Comparison of ENCODE assay signal across 19 cellular contexts in genomic region chr2:30270166-30270565, GRCh38. TPM values are rescaled to one million over a fixed set of nuclear protein-coding genes. Genes with fewer than 3 reads are reported as not detected.
DNase-seq lines count a peak whose midpoint lies in the region; ATAC-seq and TF ChIP-seq lines count a peak whose summit lies in the region.
"Had no signal": no experiment of that assay in that cellular context is flagged by ENCODE, and none has a peak within 500 bp of the region (broad histone marks: within the 10 kb centered on the region; RNA-seq: fewer than 3 reads in every experiment).

No MANE protein-coding gene starts in this region.

- no peaks in the 10 kb centered on the region for H3K9me3 ChIP-seq in CD4-positive, CD25-positive, alpha-beta regulatory T cell (ENCODE audit: control insufficient read depth in 2 of 2, low read length in 2 of 2)
- H3K9me3 ChIP-seq in endodermal cell (ENCODE audit: control insufficient read depth, low read length) (no peaks in the 10 kb centered on the region), left lung (no peaks in the 10 kb centered on the region), BE2C (no peaks in the 10 kb centered on the region)
- H3K9me3 ChIP-seq: BLaER1 treated with 17β-estradiol and CSF1 and Interleukin-3, amounts not matched to agents 10 nM and 100 nM had no signal

- intact Hi-C loops in left lung (cut with DNase I), result no loop called here

- peaks cover 33% of the 10 kb centered on the region for H3K4me1 ChIP-seq in CD4-positive, CD25-positive, alpha-beta regulatory T cell (ENCODE audit: control insufficient read depth, insufficient read depth, low read length, poor library complexity, severe bottlenecking)
- H3K4me1 ChIP-seq in endodermal cell (ENCODE audit: control insufficient read depth, insufficient read depth, low read length), result no peaks in the 10 kb centered on the region
- H3K4me1 ChIP-seq in left lung, result peaks cover 20 to 24% of the 10 kb centered on the region in 2 donors
- no peaks in the 10 kb centered on the region for H3K4me1 ChIP-seq in BE2C

- H3K36me3 Mint-ChIP-seq in activated T-cell treated with anti-CD3 and anti-CD28 coated beads, Interleukin-2, amount 50 U/mL, for 24 hours (ENCODE audit: low read depth), result peaks cover 11% of the 10 kb centered on the region
- H3K36me3 Mint-ChIP-seq in activated T-cell treated with anti-CD3 and anti-CD28 coated beads, Interleukin-2, amount 50 U/mL, for 72 hours (ENCODE audit: insufficient read depth in 2 of 2), result peaks cover 0 to 2% of the 10 kb centered on the region in 2 donors
- no peaks in the 10 kb centered on the region for H3K36me3 Mint-ChIP-seq in CD4-positive, CD25-positive, alpha-beta regulatory T cell
- no peaks in the 10 kb centered on the region for H3K36me3 Mint-ChIP-seq in endodermal cell (ENCODE audit: low read depth)
- H3K36me3 Mint-ChIP-seq in stimulated activated effector memory CD8-positive, alpha-beta T cell treated with anti-CD3 and anti-CD28 coated beads, Interleukin-12 subunit alpha, Interleukin-12 subunit beta, amount 100 ng/mL, for 72 hours, result peaks cover 31% of the 10 kb centered on the region
- H3K36me3 Mint-ChIP-seq: IgD-negative memory B cell had no signal

- no peaks in the 10 kb centered on the region for H3K27me3 Mint-ChIP-seq in activated T-cell treated with anti-CD3 and anti-CD28 coated beads, Interleukin-2, amount 50 U/mL, for 24 hours
- H3K27me3 Mint-ChIP-seq in activated T-cell treated with anti-CD3 and anti-CD28 coated beads, Interleukin-2, amount 50 U/mL, for 72 hours (ENCODE audit: low read depth), result no peaks in the 10 kb centered on the region
- H3K27me3 Mint-ChIP-seq in CD4-positive, CD25-positive, alpha-beta regulatory T cell, result no peaks in the 10 kb centered on the region
- H3K27me3 Mint-ChIP-seq in endodermal cell (ENCODE audit: insufficient read depth), result no peaks in the 10 kb centered on the region
- H3K27me3 Mint-ChIP-seq: IgD-negative memory B cell had no signal

- H3K9me3 Mint-ChIP-seq in activated T-cell treated with anti-CD3 and anti-CD28 coated beads, Interleukin-2, amount 50 U/mL, for 24 hours, result peaks cover 10% of the 10 kb centered on the region
- H3K9me3 Mint-ChIP-seq in activated T-cell treated with anti-CD3 and anti-CD28 coated beads, Interleukin-2, amount 50 U/mL, for 72 hours, result peaks cover 0 to 2% of the 10 kb centered on the region in 2 donors
- no peaks in the 10 kb centered on the region for H3K9me3 Mint-ChIP-seq in CD4-positive, CD25-positive, alpha-beta regulatory T cell
- peaks cover 2% of the 10 kb centered on the region for H3K9me3 Mint-ChIP-seq in endodermal cell
- H3K9me3 Mint-ChIP-seq in stimulated activated effector memory CD8-positive, alpha-beta T cell treated with anti-CD3 and anti-CD28 coated beads, Interleukin-12 subunit alpha, Interleukin-12 subunit beta, amount 100 ng/mL, for 72 hours, result no peaks in the 10 kb centered on the region
- H3K9me3 Mint-ChIP-seq: IgD-negative memory B cell had no signal

- no peak overlapping the region for H3K9ac ChIP-seq in endodermal cell (ENCODE audit: extremely low read depth, low read length, poor library complexity, severe bottlenecking)
- H3K9ac ChIP-seq: BLaER1 treated with 17β-estradiol and CSF1 and Interleukin-3, amounts not matched to agents 10 nM and 100 nM had no signal

- no peak overlapping the region for H3K27ac Mint-ChIP-seq in activated T-cell treated with anti-CD3 and anti-CD28 coated beads, Interleukin-2, amount 50 U/mL, for 24 hours
- no peak overlapping the region for H3K27ac Mint-ChIP-seq in activated T-cell treated with anti-CD3 and anti-CD28 coated beads, Interleukin-2, amount 50 U/mL, for 72 hours
- peak overlapping the region in 2 of 3 donors; percentile 67 to 69 for H3K27ac Mint-ChIP-seq in CD4-positive, CD25-positive, alpha-beta regulatory T cell
- H3K27ac Mint-ChIP-seq in endodermal cell, result no peak overlapping the region
- H3K27ac Mint-ChIP-seq in stimulated activated effector memory CD8-positive, alpha-beta T cell treated with anti-CD3 and anti-CD28 coated beads, Interleukin-12 subunit alpha, Interleukin-12 subunit beta, amount 100 ng/mL, for 72 hours, result peak overlapping the region; percentile 93

- TF ChIP-seq CTCF in endodermal cell (conservative IDR thresholded peaks at IDR 0.05) (no peak), left lung (IDR thresholded peaks at IDR 0.05) (no peak), BE2C (IDR thresholded peaks at IDR 0.05; ENCODE audit: low read depth, low read length) (no peak)

- ATAC-seq in activated T-cell treated with anti-CD3 and anti-CD28 coated beads, Interleukin-2, amount 50 U/mL, for 72 hours (replicated peaks in 1 of 2), result no peak
- ATAC-seq in CD4-positive, CD25-positive, alpha-beta regulatory T cell (ENCODE audit: low read depth in 2 of 2), result no peak
- ATAC-seq in stimulated activated effector memory CD8-positive, alpha-beta T cell treated with anti-CD3 and anti-CD28 coated beads, Interleukin-12 subunit alpha, Interleukin-12 subunit beta, amount 100 ng/mL, for 72 hours, result no peak
- ATAC-seq in left lung, result no peak
- ATAC-seq: PC-3 had no signal

- H3K27ac ChIP-seq in CD4-positive, CD25-positive, alpha-beta regulatory T cell (ENCODE audit: insufficient read depth, low read length, poor library complexity, severe bottlenecking), result no peak overlapping the region
- H3K27ac ChIP-seq in endodermal cell (ENCODE audit: low read depth, low read length) (no peak overlapping the region), left lung (no peak overlapping the region)
- H3K27ac ChIP-seq: BLaER1 treated with 17β-estradiol and CSF1 and Interleukin-3, amounts not matched to agents 10 nM and 100 nM had no signal

- peak; percentile 20 for DNase-seq in activated T-cell treated with anti-CD3 and anti-CD28 coated beads, Interleukin-2, amount 50 U/mL, for 24 hours
- DNase-seq in activated T-cell treated with anti-CD3 and anti-CD28 coated beads, Interleukin-2, amount 50 U/mL, for 72 hours, result no peak
- DNase-seq in CD4-positive, CD25-positive, alpha-beta regulatory T cell, result no peak
- DNase-seq in endodermal cell (peak; percentile 7), left lung (no peak), BE2C (no peak)
- DNase-seq in stimulated activated effector memory CD8-positive, alpha-beta T cell treated with anti-CD3 and anti-CD28 coated beads, Interleukin-12 subunit alpha, Interleukin-12 subunit beta, amount 100 ng/mL, for 72 hours (ENCODE audit: low spot score in 2 of 2), result no peak
- no peak for DNase-seq in effector CD8-positive, alpha-beta T cell (lab: John Stamatoyannopoulos, UW)
- DNase-seq: GOT3, Kasumi-1, MG63, NCI-H1092, NCI-H1436 treated with DMSO at 0.1 percent for 48 hours, NCI-H2029, NCI-H526, PC-3, RPMI8226 had no signal

- peaks cover 89% of the 10 kb centered on the region for H3K4me1 Mint-ChIP-seq in activated T-cell treated with anti-CD3 and anti-CD28 coated beads, Interleukin-2, amount 50 U/mL, for 24 hours (ENCODE audit: low read depth)
- H3K4me1 Mint-ChIP-seq in activated T-cell treated with anti-CD3 and anti-CD28 coated beads, Interleukin-2, amount 50 U/mL, for 72 hours (ENCODE audit: low read depth), result peaks cover 94% of the 10 kb centered on the region
- peaks cover 22 to 68% (median 43%) of the 10 kb centered on the region in 4 donors for H3K4me1 Mint-ChIP-seq in CD4-positive, CD25-positive, alpha-beta regulatory T cell
- peaks cover 28% of the 10 kb centered on the region for H3K4me1 Mint-ChIP-seq in endodermal cell
- peaks cover 85% of the 10 kb centered on the region for H3K4me1 Mint-ChIP-seq in stimulated activated effector memory CD8-positive, alpha-beta T cell treated with anti-CD3 and anti-CD28 coated beads, Interleukin-12 subunit alpha, Interleukin-12 subunit beta, amount 100 ng/mL, for 72 hours

- no peak overlapping the region for H3K4me3 Mint-ChIP-seq in activated T-cell treated with anti-CD3 and anti-CD28 coated beads, Interleukin-2, amount 50 U/mL, for 24 hours
- H3K4me3 Mint-ChIP-seq in activated T-cell treated with anti-CD3 and anti-CD28 coated beads, Interleukin-2, amount 50 U/mL, for 72 hours, result no peak overlapping the region
- H3K4me3 Mint-ChIP-seq in CD4-positive, CD25-positive, alpha-beta regulatory T cell, result no peak overlapping the region
- H3K4me3 Mint-ChIP-seq in endodermal cell, result no peak overlapping the region
- H3K4me3 Mint-ChIP-seq in stimulated activated effector memory CD8-positive, alpha-beta T cell treated with anti-CD3 and anti-CD28 coated beads, Interleukin-12 subunit alpha, Interleukin-12 subunit beta, amount 100 ng/mL, for 72 hours, result no peak overlapping the region

- H3K36me3 ChIP-seq in CD4-positive, CD25-positive, alpha-beta regulatory T cell (ENCODE audit: control insufficient read depth, insufficient read depth, low read length), result no peaks in the 10 kb centered on the region
- H3K36me3 ChIP-seq in endodermal cell (ENCODE audit: control insufficient read depth, insufficient read depth, low read length) (no peaks in the 10 kb centered on the region), left lung (no peaks in the 10 kb centered on the region), BE2C (no peaks in the 10 kb centered on the region)
- H3K36me3 ChIP-seq: BLaER1 treated with 17β-estradiol and CSF1 and Interleukin-3, amounts not matched to agents 10 nM and 100 nM; MG63 had no signal

- H3K4me3 ChIP-seq in CD4-positive, CD25-positive, alpha-beta regulatory T cell (ENCODE audit: low read depth, low read length), result no peak overlapping the region
- H3K4me3 ChIP-seq in endodermal cell (ENCODE audit: low read length) (no peak overlapping the region), left lung (no peak overlapping the region), BE2C (ENCODE audit: low read depth, low read length) (no peak overlapping the region)
- H3K4me3 ChIP-seq: BLaER1 treated with 17β-estradiol and CSF1 and Interleukin-3, amounts not matched to agents 10 nM and 100 nM; MG63 had no signal

- 89 to 94% methylated on average over 3 of the region's 3 CpGs for whole genome bisulfite sequencing in endodermal cell (ENCODE audit: insufficient coverage in 1 of 2, insufficient read length in 1 of 2), 2 experiments

- no peaks in the 10 kb centered on the region for H3K27me3 ChIP-seq in CD4-positive, CD25-positive, alpha-beta regulatory T cell (ENCODE audit: control insufficient read depth, insufficient read depth, low read length)
- no peaks in the 10 kb centered on the region for H3K27me3 ChIP-seq in endodermal cell (ENCODE audit: control insufficient read depth, insufficient read depth, low read length, poor library complexity, severe bottlenecking)
- H3K27me3 ChIP-seq in left lung, result no peaks in the 10 kb centered on the region
- H3K27me3 ChIP-seq in BE2C, result no peaks in the 10 kb centered on the region
- H3K27me3 ChIP-seq: BLaER1 treated with 17β-estradiol and CSF1 and Interleukin-3, amounts not matched to agents 10 nM and 100 nM; MG63 had no signal

RNA-seq across cellular contexts. Expression of gene LBH, which starts 38.8 kb away (rescaled TPM):
- 100 to 1,000 TPM; 129 to 133 TPM for total RNA-seq in activated T-cell treated with anti-CD3 and anti-CD28 coated beads, Interleukin-2, amount 50 U/mL, for 72 hours
- 215 TPM for total RNA-seq in CD4-positive, CD25-positive, alpha-beta regulatory T cell
- polyA plus RNA-seq in CD4-positive, CD25-positive, alpha-beta regulatory T cell, result 100 to 1,000 TPM; 225 to 299 (median 250) TPM
- total RNA-seq in endodermal cell, result 10 to 100 TPM; 48.0 to 50.0 TPM
- 23.7 TPM for polyA plus RNA-seq in endodermal cell (2013, experiment 1 of 2)
- polyA plus RNA-seq in endodermal cell (2013, experiment 2 of 2), result 26.7 TPM
- total RNA-seq in left lung, result 100 to 1,000 TPM; 119 to 256 TPM
- polyA plus RNA-seq in BE2C (2012; ENCODE audit: insufficient read depth, insufficient read length, low read depth), result 9.8 TPM

Comparison
In these comparisons a context has a peak if more than half of its experiments do, and no peak if none do; other contexts are left out.
1. DNase-seq: peak in activated T-cell treated with anti-CD3 and anti-CD28 coated beads, Interleukin-2, amount 50 U/mL, for 24 hours (single experiment) and endodermal cell (single experiment); none in activated T-cell treated with anti-CD3 and anti-CD28 coated beads, Interleukin-2, amount 50 U/mL, for 72 hours (0 of 2), CD4-positive, CD25-positive, alpha-beta regulatory T cell (0 of 3), stimulated activated effector memory CD8-positive, alpha-beta T cell treated with anti-CD3 and anti-CD28 coated beads, Interleukin-12 subunit alpha, Interleukin-12 subunit beta, amount 100 ng/mL, for 72 hours (0 of 2), left lung (0 of 2), effector CD8-positive, alpha-beta T cell (single experiment) and BE2C (single experiment).
2. H3K27ac Mint-ChIP-seq: peak in CD4-positive, CD25-positive, alpha-beta regulatory T cell (2 of 3) and stimulated activated effector memory CD8-positive, alpha-beta T cell treated with anti-CD3 and anti-CD28 coated beads, Interleukin-12 subunit alpha, Interleukin-12 subunit beta, amount 100 ng/mL, for 72 hours (single experiment); none in activated T-cell treated with anti-CD3 and anti-CD28 coated beads, Interleukin-2, amount 50 U/mL, for 24 hours (single experiment), activated T-cell treated with anti-CD3 and anti-CD28 coated beads, Interleukin-2, amount 50 U/mL, for 72 hours (single experiment) and endodermal cell (single experiment).